Comparison of ENCODE assay signal across 9 cellular contexts in genomic region chr2:55511508-55512124, GRCh38. TPM values are rescaled to one million over a fixed set of nuclear protein-coding genes. Genes with fewer than 3 reads are reported as not detected.
DNase-seq lines count a peak whose midpoint lies in the region; ATAC-seq and TF ChIP-seq lines count a peak whose summit lies in the region.
"Had no signal": no experiment of that assay in that cellular context is flagged by ENCODE, and none has a peak within 500 bp of the region (broad histone marks: within the 10 kb centered on the region; RNA-seq: fewer than 3 reads in every experiment).

No MANE protein-coding gene starts in this region.

- H3K9me3 Mint-ChIP-seq in brain (peaks cover 0 to 2% (median 0%) of the 10 kb centered on the region in 5 experiments), nephron (no peaks in the 10 kb centered on the region), immature natural killer cell (no peaks in the 10 kb centered on the region)
- H3K9me3 Mint-ChIP-seq: IgD-negative memory B cell had no signal

- H3K27me3 Mint-ChIP-seq in brain: no peaks in the 10 kb centered on the region
- no peaks in the 10 kb centered on the region for H3K27me3 Mint-ChIP-seq in nephron (ENCODE audit: low read depth)
- no peaks in the 10 kb centered on the region for H3K27me3 Mint-ChIP-seq in immature natural killer cell (ENCODE audit: low read depth in 3 of 3)
- H3K27me3 Mint-ChIP-seq: IgD-negative memory B cell had no signal

- no peak overlapping the region for H3K4me3 Mint-ChIP-seq in brain
- no peak overlapping the region for H3K4me3 Mint-ChIP-seq in nephron
- H3K4me3 Mint-ChIP-seq in immature natural killer cell: no peak overlapping the region
- H3K4me3 Mint-ChIP-seq: IgD-negative memory B cell had no signal

- DNase-seq in ELR (ENCODE audit: low read depth): peak; percentile 73
- DNase-seq in NCI-H1694 (lab: John Stamatoyannopoulos, UW): peak; percentile 71
- DNase-seq in immature natural killer cell: no peak
- DNase-seq in activated naive CD4-positive, alpha-beta T cell treated with Interleukin-2 at 50 U/mL for 16 hours: no peak

- ATAC-seq in GM21360 (IDR thresholded peaks at IDR 0.05; ENCODE audit: unreplicated experiment) (no peak), HG03196 (IDR thresholded peaks at IDR 0.05; ENCODE audit: unreplicated experiment) (no peak)

- no peaks in the 10 kb centered on the region for H3K36me3 Mint-ChIP-seq in brain
- no peaks in the 10 kb centered on the region for H3K36me3 Mint-ChIP-seq in nephron (ENCODE audit: low read depth)
- no peaks in the 10 kb centered on the region for H3K36me3 Mint-ChIP-seq in immature natural killer cell
- H3K36me3 Mint-ChIP-seq: IgD-negative memory B cell had no signal

- TF ChIP-seq CTCF in brain (conservative IDR thresholded peaks at IDR 0.05): peak; percentile 51 to 68
- TF ChIP-seq CTCF in nephron (IDR thresholded peaks at IDR 0.05; ENCODE audit: unreplicated experiment in 3 of 3): peak; percentile 55 to 58 (median 57)

- H3K27ac Mint-ChIP-seq in brain (no peak overlapping the region), nephron (peak overlapping the region in 1 of 3 experiments; percentile 40), immature natural killer cell (no peak overlapping the region)
- H3K27ac Mint-ChIP-seq: IgD-negative memory B cell had no signal

- H3K4me1 Mint-ChIP-seq in brain: peaks cover 6% of the 10 kb centered on the region
- H3K4me1 Mint-ChIP-seq in nephron: no peaks in the 10 kb centered on the region
- H3K4me1 Mint-ChIP-seq in immature natural killer cell: no peaks in the 10 kb centered on the region
- H3K4me1 Mint-ChIP-seq: IgD-negative memory B cell had no signal

RNA-seq across cellular contexts. Expression of gene CFAP36, which starts 7.9 kb away (rescaled TPM):
- polyA plus RNA-seq in brain (ENCODE audit: insufficient read depth, low read depth, low replicate concordance): 57.5 TPM
- polyA plus RNA-seq in immature natural killer cell: 10 to 100 TPM in 2 of 3 donors, 1 to 10 TPM in 1; 8.5 to 13.1 (median 12.1) TPM

Comparison
In these comparisons a context has a peak if more than half of its experiments do, and no peak if none do; other contexts are left out.
1. DNase-seq: peak in ELR (single experiment) and NCI-H1694 (single experiment); none in immature natural killer cell (0 of 3) and activated naive CD4-positive, alpha-beta T cell treated with Interleukin-2 at 50 U/mL for 16 hours (single experiment).